In the genomic region with DNA sequence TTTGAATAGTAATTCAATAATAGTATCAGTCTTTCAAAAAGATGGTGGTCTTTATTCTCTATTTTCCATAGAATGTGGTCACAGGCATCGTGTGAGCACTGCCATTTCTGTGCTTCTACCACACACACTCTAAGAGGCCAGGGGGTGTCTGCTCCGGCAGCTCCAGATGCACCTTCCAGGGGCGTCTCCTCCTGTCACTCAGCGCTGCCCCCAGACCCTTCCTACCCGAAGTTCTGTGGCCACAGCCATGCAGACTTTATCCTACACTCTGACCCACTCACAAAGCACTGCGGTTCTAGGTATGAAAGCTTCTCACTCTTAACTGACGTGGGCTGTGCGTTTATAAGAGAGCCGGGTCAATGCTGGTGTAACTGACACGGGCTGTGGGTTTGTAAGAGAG, we compare ENCODE assay signal across 29 cellular contexts.
A peak's percentile ranks its signal among the peaks of the same experiment; 100 is the strongest.
DNase-seq lines count a peak whose midpoint lies in the region; ATAC-seq lines count a peak whose summit lies in the region.
"Had no signal": no experiment of that assay in that cellular context is flagged by ENCODE, and none has a peak within 500 bp of the region (broad histone marks: within the 10 kb centered on the region; RNA-seq: fewer than 3 reads in every experiment).

No MANE protein-coding gene starts in this region.

- intact Hi-C loops in posterior vena cava (cut with DNase I), result no loop called here

- H3K27ac ChIP-seq in substantia nigra (ENCODE audit: low read depth, low read length, poor library complexity, severe bottlenecking), result no peak overlapping the region
- H3K27ac ChIP-seq: PC-9, SJSA1 had no signal

- DNase-seq in activated CD4-positive, CD25-positive, alpha-beta regulatory T cell treated with anti-CD3 and anti-CD28 coated beads, Interleukin-2, amount 50 U/mL, for 72 hours, result peak; percentile 5
- no peak for DNase-seq in Jurkat, Clone E6-1 (ENCODE audit: low read depth, low spot score)
- DNase-seq in ecto neural progenitor cell (ENCODE audit: low spot score), result peak; percentile 19
- DNase-seq in posterior vena cava (ENCODE audit: low spot score), result peak; percentile 40
- no peak for DNase-seq in substantia nigra (lab: John Stamatoyannopoulos, UW)
- DNase-seq in NCI-H226, result no peak
- DNase-seq: 8988T; ACHN; BE2C; DMS 273 treated with DMSO at 0.1 percent for 48 hours; DMS79; EL; GDM1; H9; IMR-90; Karpas-422; NCI-H1105; NCI-H1436 treated with DMSO at 0.1 percent for 48 hours; NCI-H187 treated with DMSO at 0.1 percent for 48 hours; NCI-H446; NCI-H526; NCI-H82; NK-92 treated with Interleukin-12 subunit alpha and Interleukin-12 subunit beta, amount 100 ng/mL, for 24 hours; PC-9; Right ventricle myocardium superior had no signal

- ATAC-seq in activated CD4-positive, CD25-positive, alpha-beta regulatory T cell treated with anti-CD3 and anti-CD28 coated beads, Interleukin-2, amount 50 U/mL, for 24 hours, result no peak
- ATAC-seq: GM12878, GM23338 had no signal

- H3K4me3 ChIP-seq in Jurkat, Clone E6-1 (ENCODE audit: low read length), result peak overlapping the region; percentile 41
- H3K4me3 ChIP-seq: GM12878, GM23338, PC-9, SJSA1 had no signal

Comparison
In these comparisons a context has a peak if more than half of its experiments do, and no peak if none do; other contexts are left out.
1. DNase-seq: peak in activated CD4-positive, CD25-positive, alpha-beta regulatory T cell treated with anti-CD3 and anti-CD28 coated beads, Interleukin-2, amount 50 U/mL, for 72 hours (single experiment), ecto neural progenitor cell (single experiment) and posterior vena cava (single experiment); none in Jurkat, Clone E6-1 (single experiment), substantia nigra (0 of 49) and NCI-H226 (single experiment).